Comparison of ENCODE assay signal across 8 cellular contexts in genomic region chr6:117674991-117675657, GRCh38. TPM values are rescaled to one million over a fixed set of nuclear protein-coding genes. Genes with fewer than 3 reads are reported as not detected.
A peak's percentile ranks its signal among the peaks of the same experiment; 100 is the strongest.
DNase-seq lines count a peak whose midpoint lies in the region; ATAC-seq, FAIRE-seq and TF ChIP-seq lines count a peak whose summit lies in the region.

Gene NUS1 (plus strand): TSS chr6:117675469. CDS start chr6:117675671, 202 bp downstream.

- peak; percentile 98 for ATAC-seq in naive thymus-derived CD4-positive, alpha-beta T cell
- ATAC-seq in stimulated activated memory B cell treated with anti-CD40 and anti-IgM and Interleukin-4, amounts not matched to agents 10 μg/mL and 1 μg/mL and 100 μg/mL, for 72 hours, result peak; percentile 100

- peak within 1 kb of the TSS; percentile 87 for H3K27ac Mint-ChIP-seq in activated T-helper 1 cell treated with anti-CD3 and anti-CD28 coated beads, Interleukin-12 subunit alpha, Interleukin-12 subunit beta, Interleukin-2, Interleukin-4 antibody, amounts not matched to agents 30 ng/mL and 10 ng/mL and 1 ng/mL, durations not matched to agents 14 hours and 24 hours and 36 hours
- H3K27ac Mint-ChIP-seq in naive thymus-derived CD4-positive, alpha-beta T cell, result peak within 1 kb of the TSS; percentile 81 to 98 (median 91)
- peak within 1 kb of the TSS; percentile 87 for H3K27ac Mint-ChIP-seq in stimulated activated memory B cell treated with anti-CD40 and anti-IgM and Interleukin-4, amounts not matched to agents 10 μg/mL and 1 μg/mL and 100 μg/mL, for 72 hours

- H3K27ac ChIP-seq in naive thymus-derived CD4-positive, alpha-beta T cell (ENCODE audit: low read depth, low read length), result peak within 1 kb of the TSS; percentile 74

- POLR2A ChIA-PET in naive thymus-derived CD4-positive, alpha-beta T cell (lab: Charles Lee), result no interaction called here

- intact Hi-C loops in activated T-helper 1 cell treated with anti-CD3 and anti-CD28 coated beads, Interleukin-12 subunit alpha, Interleukin-12 subunit beta, Interleukin-2, Interleukin-4 antibody, amounts not matched to agents 30 ng/mL and 10 ng/mL and 1 ng/mL, durations not matched to agents 14 hours and 24 hours and 36 hours (cut with micrococcal nuclease), result loop anchor here (1.0 to 10.0 kb wide), 9 partner anchors 73 to 1390 kb away; partner anchors contain the start of genes ASF1A, DCBLD1, GOPC and KPNA5
- intact Hi-C loops in naive thymus-derived CD4-positive, alpha-beta T cell (cut with micrococcal nuclease), result loop anchor here (1.0 to 10.0 kb wide), 18 partner anchors 73 to 1675 kb away; partner anchors contain the start of genes DCBLD1 (in 2 of the 2), GOPC (in 2 of the 2), ZUP1 (in 2 of the 2) and ASF1A (in 1 of the 2)

- no peaks in the 10 kb centered on the region for H3K27me3 Mint-ChIP-seq in activated T-helper 1 cell treated with anti-CD3 and anti-CD28 coated beads, Interleukin-12 subunit alpha, Interleukin-12 subunit beta, Interleukin-2, Interleukin-4 antibody, amounts not matched to agents 30 ng/mL and 10 ng/mL and 1 ng/mL, durations not matched to agents 14 hours and 24 hours and 36 hours (ENCODE audit: insufficient read depth)
- peaks cover 0 to 2% (median 0%) of the 10 kb centered on the region in 5 donors for H3K27me3 Mint-ChIP-seq in naive thymus-derived CD4-positive, alpha-beta T cell
- no peaks in the 10 kb centered on the region for H3K27me3 Mint-ChIP-seq in stimulated activated memory B cell treated with anti-CD40 and anti-IgM and Interleukin-4, amounts not matched to agents 10 μg/mL and 1 μg/mL and 100 μg/mL, for 72 hours

- H3K36me3 ChIP-seq in naive thymus-derived CD4-positive, alpha-beta T cell (ENCODE audit: control insufficient read depth in 2 of 3, insufficient read depth in 3 of 3, low read length in 3 of 3), result peaks cover 0 to 7% (median 4%) of the 10 kb centered on the region in 3 experiments

- TF ChIP-seq CTCF in LNCaP clone FGC (IDR thresholded peaks at IDR 0.05; ENCODE audit: control insufficient read depth, extremely low read depth, insufficient read depth), result peak; percentile 93

- CTCF ChIA-PET in naive thymus-derived CD4-positive, alpha-beta T cell (lab: Charles Lee), result no interaction called here

- peaks cover 49% of the 10 kb centered on the region for H3K4me1 Mint-ChIP-seq in activated T-helper 1 cell treated with anti-CD3 and anti-CD28 coated beads, Interleukin-12 subunit alpha, Interleukin-12 subunit beta, Interleukin-2, Interleukin-4 antibody, amounts not matched to agents 30 ng/mL and 10 ng/mL and 1 ng/mL, durations not matched to agents 14 hours and 24 hours and 36 hours (ENCODE audit: low read depth)
- peaks cover 37 to 57% (median 53%) of the 10 kb centered on the region in 7 donors for H3K4me1 Mint-ChIP-seq in naive thymus-derived CD4-positive, alpha-beta T cell
- H3K4me1 Mint-ChIP-seq in stimulated activated memory B cell treated with anti-CD40 and anti-IgM and Interleukin-4, amounts not matched to agents 10 μg/mL and 1 μg/mL and 100 μg/mL, for 72 hours, result peaks cover 49% of the 10 kb centered on the region

- DNase-seq in EL (peak; percentile 98), H54 (ENCODE audit: insufficient read length, low spot score) (peak; percentile 77), LNCaP clone FGC (ENCODE audit: low read depth) (peak; percentile 83), RPMI8226 (peak; percentile 96), fibroblast of gingiva (ENCODE audit: low read depth) (peak; percentile 97)
- DNase-seq in activated T-helper 1 cell treated with anti-CD3 and anti-CD28 coated beads, Interleukin-12 subunit alpha, Interleukin-12 subunit beta, Interleukin-2, Interleukin-4 antibody, amounts not matched to agents 30 ng/mL and 10 ng/mL and 1 ng/mL, durations not matched to agents 14 hours and 24 hours and 36 hours (ENCODE audit: low spot score), result peak; percentile 97
- peak; percentile 92 to 98 (median 96) for DNase-seq in naive thymus-derived CD4-positive, alpha-beta T cell

- peak within 1 kb of the TSS; percentile 96 for H3K4me3 Mint-ChIP-seq in activated T-helper 1 cell treated with anti-CD3 and anti-CD28 coated beads, Interleukin-12 subunit alpha, Interleukin-12 subunit beta, Interleukin-2, Interleukin-4 antibody, amounts not matched to agents 30 ng/mL and 10 ng/mL and 1 ng/mL, durations not matched to agents 14 hours and 24 hours and 36 hours
- peak within 1 kb of the TSS; percentile 85 to 98 (median 94) for H3K4me3 Mint-ChIP-seq in naive thymus-derived CD4-positive, alpha-beta T cell
- peak within 1 kb of the TSS; percentile 87 for H3K4me3 Mint-ChIP-seq in stimulated activated memory B cell treated with anti-CD40 and anti-IgM and Interleukin-4, amounts not matched to agents 10 μg/mL and 1 μg/mL and 100 μg/mL, for 72 hours

- H3K4me1 ChIP-seq in naive thymus-derived CD4-positive, alpha-beta T cell (ENCODE audit: control insufficient read depth in 2 of 2, insufficient read depth in 2 of 2, low read length in 2 of 2), result peaks cover 24 to 28% of the 10 kb centered on the region in 2 donors

- H3K27me3 ChIP-seq in naive thymus-derived CD4-positive, alpha-beta T cell (ENCODE audit: control insufficient read depth in 2 of 2, insufficient read depth in 2 of 2, low read length in 2 of 2), result no peaks in the 10 kb centered on the region

- H3K9me3 Mint-ChIP-seq in activated T-helper 1 cell treated with anti-CD3 and anti-CD28 coated beads, Interleukin-12 subunit alpha, Interleukin-12 subunit beta, Interleukin-2, Interleukin-4 antibody, amounts not matched to agents 30 ng/mL and 10 ng/mL and 1 ng/mL, durations not matched to agents 14 hours and 24 hours and 36 hours, result no peaks in the 10 kb centered on the region
- peaks cover 0 to 7% (median 0%) of the 10 kb centered on the region in 11 donors for H3K9me3 Mint-ChIP-seq in naive thymus-derived CD4-positive, alpha-beta T cell
- no peaks in the 10 kb centered on the region for H3K9me3 Mint-ChIP-seq in stimulated activated memory B cell treated with anti-CD40 and anti-IgM and Interleukin-4, amounts not matched to agents 10 μg/mL and 1 μg/mL and 100 μg/mL, for 72 hours

- peaks cover 21% of the 10 kb centered on the region for H3K36me3 Mint-ChIP-seq in activated T-helper 1 cell treated with anti-CD3 and anti-CD28 coated beads, Interleukin-12 subunit alpha, Interleukin-12 subunit beta, Interleukin-2, Interleukin-4 antibody, amounts not matched to agents 30 ng/mL and 10 ng/mL and 1 ng/mL, durations not matched to agents 14 hours and 24 hours and 36 hours (ENCODE audit: low read depth)
- peaks cover 0 to 18% (median 13%) of the 10 kb centered on the region in 5 donors for H3K36me3 Mint-ChIP-seq in naive thymus-derived CD4-positive, alpha-beta T cell
- H3K36me3 Mint-ChIP-seq in stimulated activated memory B cell treated with anti-CD40 and anti-IgM and Interleukin-4, amounts not matched to agents 10 μg/mL and 1 μg/mL and 100 μg/mL, for 72 hours, result peaks cover 11% of the 10 kb centered on the region

- H3K9me3 ChIP-seq in naive thymus-derived CD4-positive, alpha-beta T cell (ENCODE audit: control insufficient read depth in 2 of 3, low read length in 3 of 3), result no peaks in the 10 kb centered on the region

- H3K4me3 ChIP-seq in LNCaP clone FGC (ENCODE audit: low read depth, low read length), result peak within 1 kb of the TSS; percentile 88
- H3K4me3 ChIP-seq in naive thymus-derived CD4-positive, alpha-beta T cell (ENCODE audit: low read length), result peak within 1 kb of the TSS; percentile 95

- no peak for TF ChIP-seq POLR2A in H54 (IDR thresholded peaks at IDR 0.05; ENCODE audit: low read depth, low read length)

- no peak for FAIRE-seq in H54 (lab: Jason Lieb, UNC)

RNA-seq across cellular contexts. Expression of gene NUS1, which starts in this region (rescaled TPM):
- total RNA-seq in activated T-helper 1 cell treated with anti-CD3 and anti-CD28 coated beads, Interleukin-12 subunit alpha, Interleukin-12 subunit beta, Interleukin-2, Interleukin-4 antibody, amounts not matched to agents 30 ng/mL and 10 ng/mL and 1 ng/mL, durations not matched to agents 14 hours and 24 hours and 36 hours, result 49.5 and 52.1 TPM in 2 replicates
- 10 to 100 TPM; 19.6 to 37.6 (median 33.2) TPM for total RNA-seq in naive thymus-derived CD4-positive, alpha-beta T cell
- polyA plus RNA-seq in naive thymus-derived CD4-positive, alpha-beta T cell, result 10 to 100 TPM; 10.9 to 13.3 TPM

Comparison
In these comparisons a context has a peak if more than half of its experiments do, and no peak if none do; other contexts are left out.
1. Peak in every context shown above with its lines: DNase-seq, ATAC-seq, H3K4me3 ChIP-seq and H3K27ac ChIP-seq.